In the genomic region with DNA sequence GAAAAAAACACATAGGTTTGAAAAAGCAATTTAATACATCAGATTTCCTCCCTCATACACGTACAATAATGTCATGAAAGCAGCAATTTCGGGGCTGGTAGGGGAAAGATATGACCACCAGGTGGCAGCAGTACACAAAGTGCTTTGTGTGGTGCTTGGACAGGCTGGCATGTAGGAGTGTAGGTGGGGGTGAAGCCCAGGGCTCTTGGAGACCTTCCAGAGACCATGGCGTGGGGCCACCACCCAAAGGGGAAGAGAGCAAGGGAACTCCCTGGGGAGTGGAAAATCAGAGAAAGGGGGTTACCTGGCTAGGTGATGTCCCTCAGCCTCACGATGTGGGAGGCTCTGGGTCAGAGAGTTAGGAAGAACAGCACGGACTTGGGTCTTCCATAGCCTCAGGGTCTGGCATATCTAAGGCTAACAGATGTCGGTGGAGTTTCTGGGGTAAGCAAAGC, we compare ENCODE assay signal across 9 cellular contexts. TPM values are rescaled to one million over a fixed set of nuclear protein-coding genes. Genes with fewer than 3 reads are reported as not detected.
DNase-seq lines count a peak whose midpoint lies in the region; ATAC-seq, FAIRE-seq and TF ChIP-seq lines count a peak whose summit lies in the region.
"Had no signal": no experiment of that assay in that cellular context is flagged by ENCODE, and none has a peak within 500 bp of the region (broad histone marks: within the 10 kb centered on the region; RNA-seq: fewer than 3 reads in every experiment).

No MANE protein-coding gene starts in this region.

- H3K27me3 ChIP-seq in upper lobe of left lung, result no peaks in the 10 kb centered on the region

- H3K4me3 ChIP-seq in fibroblast of pulmonary artery (replicated peaks; ENCODE audit: low read depth, low read length) (no peak overlapping the region), upper lobe of left lung (no peak overlapping the region)

- peak; percentile 93 for TF ChIP-seq CTCF in fibroblast of pulmonary artery (IDR thresholded peaks at IDR 0.05; ENCODE audit: low read length, missing control alignments)
- TF ChIP-seq CTCF in upper lobe of left lung (IDR thresholded peaks at IDR 0.05), result peak; percentile 40 to 75 (median 66)

- in situ Hi-C loops in G401 (cut with HindIII; ENCODE audit: low sequenced_read_pairs), result no loop called here

- H3K36me3 Mint-ChIP-seq in activated T-cell treated with anti-CD3 and anti-CD28 coated beads, Interleukin-2, amount 50 U/mL, for 4 hours (ENCODE audit: insufficient read depth), result no peaks in the 10 kb centered on the region

- peaks cover 4% of the 10 kb centered on the region for H3K9me3 Mint-ChIP-seq in activated T-cell treated with anti-CD3 and anti-CD28 coated beads, Interleukin-2, amount 50 U/mL, for 4 hours

- no peak for TF ChIP-seq POLR2A in upper lobe of left lung (IDR thresholded peaks at IDR 0.05)

- H3K9me3 ChIP-seq in upper lobe of left lung, result peaks cover 0 to 3% (median under 1%) of the 10 kb centered on the region in 4 donors

- WGBS in upper lobe of left lung, 2 donors, result 34 to 35% methylated on average over 6 of the region's 6 CpGs

- peaks cover 32% of the 10 kb centered on the region for H3K27me3 Mint-ChIP-seq in activated T-cell treated with anti-CD3 and anti-CD28 coated beads, Interleukin-2, amount 50 U/mL, for 4 hours (ENCODE audit: low read depth)

- ATAC-seq in GM21825 (IDR thresholded peaks at IDR 0.05; ENCODE audit: unreplicated experiment) (peak; percentile 80), upper lobe of left lung (ENCODE audit: low FRiP score in 2 of 2) (peak; percentile 84 to 92)
- peak; percentile 69 to 75 for ATAC-seq in activated T-cell treated with anti-CD3 and anti-CD28 coated beads, Interleukin-2, amount 50 U/mL, for 4 hours

- H3K27ac ChIP-seq in upper lobe of left lung, result no peak overlapping the region

- FAIRE-seq in RCC 7860 (lab: Jason Lieb, UNC), result peak; percentile 55

- no peak overlapping the region for H3K4me3 Mint-ChIP-seq in activated T-cell treated with anti-CD3 and anti-CD28 coated beads, Interleukin-2, amount 50 U/mL, for 4 hours

- peak; percentile 70 for DNase-seq in G401 (ENCODE audit: low spot score)
- peak; percentile 47 to 63 for DNase-seq in Kasumi-1 (lab: John Stamatoyannopoulos, UW)
- peak; percentile 56 for DNase-seq in RCC 7860 (ENCODE audit: low spot score)
- peak; percentile 38 for DNase-seq in activated T-cell treated with anti-CD3 and anti-CD28 coated beads, Interleukin-2, amount 50 U/mL, for 4 hours
- peak; percentile 90 for DNase-seq in fibroblast of pulmonary artery (ENCODE audit: low read depth)
- DNase-seq in nucleus accumbens (lab: John Stamatoyannopoulos, UW), result peak in 45 of 56 donors; percentile 8 to 84 (median 44)
- peak in 1 of 2 donors; percentile 63 for DNase-seq in upper lobe of left lung

- no peaks in the 10 kb centered on the region for H3K36me3 ChIP-seq in upper lobe of left lung

- H3K4me1 ChIP-seq in upper lobe of left lung, result peaks cover 0 to 6% (median 0%) of the 10 kb centered on the region in 4 donors

- TF ChIP-seq EP300 in upper lobe of left lung (IDR thresholded peaks at IDR 0.05), result no peak

- H3K4me1 Mint-ChIP-seq in activated T-cell treated with anti-CD3 and anti-CD28 coated beads, Interleukin-2, amount 50 U/mL, for 4 hours (ENCODE audit: low read depth), result peaks cover 8% of the 10 kb centered on the region

RNA-seq across cellular contexts. Expression of a gene that starts 11.8 kb away (rescaled TPM):
- total RNA-seq in G401 (2014; rRNA removed; shearing (Covaris generic)), result 0.25 and 1.1 TPM in 2 replicates
- not detected for total RNA-seq in activated T-cell treated with anti-CD3 and anti-CD28 coated beads, Interleukin-2, amount 50 U/mL, for 4 hours
- total RNA-seq in upper lobe of left lung, result 1 to 10 TPM in 3 of 6 donors, under 1 TPM in 1, not detected in 2; 0.31 to 2.4 (median 1.7) TPM
- total RNA-seq: mononuclear cell had no signal
